ENCODE assay signal across 1 cellular context in genomic region chr4:139794158-139794954, GRCh38.
A peak's percentile ranks its signal among the peaks of the same experiment; 100 is the strongest.
TF ChIP-seq lines count a peak whose summit lies in the region.

No MANE protein-coding gene starts in this region.

TF ChIP-seq in SK-N-SH, 30 proteins besides CTCF, POLR2A, EP300 and RAD21 (continued from another document):
- TF ChIP-seq, protein P1, sequence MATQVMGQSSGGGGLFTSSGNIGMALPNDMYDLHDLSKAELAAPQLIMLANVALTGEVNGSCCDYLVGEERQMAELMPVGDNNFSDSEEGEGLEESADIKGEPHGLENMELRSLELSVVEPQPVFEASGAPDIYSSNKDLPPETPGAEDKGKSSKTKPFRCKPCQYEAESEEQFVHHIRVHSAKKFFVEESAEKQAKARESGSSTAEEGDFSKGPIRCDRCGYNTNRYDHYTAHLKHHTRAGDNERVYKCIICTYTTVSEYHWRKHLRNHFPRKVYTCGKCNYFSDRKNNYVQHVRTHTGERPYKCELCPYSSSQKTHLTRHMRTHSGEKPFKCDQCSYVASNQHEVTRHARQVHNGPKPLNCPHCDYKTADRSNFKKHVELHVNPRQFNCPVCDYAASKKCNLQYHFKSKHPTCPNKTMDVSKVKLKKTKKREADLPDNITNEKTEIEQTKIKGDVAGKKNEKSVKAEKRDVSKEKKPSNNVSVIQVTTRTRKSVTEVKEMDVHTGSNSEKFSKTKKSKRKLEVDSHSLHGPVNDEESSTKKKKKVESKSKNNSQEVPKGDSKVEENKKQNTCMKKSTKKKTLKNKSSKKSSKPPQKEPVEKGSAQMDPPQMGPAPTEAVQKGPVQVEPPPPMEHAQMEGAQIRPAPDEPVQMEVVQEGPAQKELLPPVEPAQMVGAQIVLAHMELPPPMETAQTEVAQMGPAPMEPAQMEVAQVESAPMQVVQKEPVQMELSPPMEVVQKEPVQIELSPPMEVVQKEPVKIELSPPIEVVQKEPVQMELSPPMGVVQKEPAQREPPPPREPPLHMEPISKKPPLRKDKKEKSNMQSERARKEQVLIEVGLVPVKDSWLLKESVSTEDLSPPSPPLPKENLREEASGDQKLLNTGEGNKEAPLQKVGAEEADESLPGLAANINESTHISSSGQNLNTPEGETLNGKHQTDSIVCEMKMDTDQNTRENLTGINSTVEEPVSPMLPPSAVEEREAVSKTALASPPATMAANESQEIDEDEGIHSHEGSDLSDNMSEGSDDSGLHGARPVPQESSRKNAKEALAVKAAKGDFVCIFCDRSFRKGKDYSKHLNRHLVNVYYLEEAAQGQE (IDR thresholded peaks at IDR 0.05; ENCODE audit: low read depth, low read length): peak; percentile 53; the same call in 1 of the 2 replicates
- TF ChIP-seq RFX5 (IDR thresholded peaks at IDR 0.05; ENCODE audit: low read length) (no peak), USF2 (IDR thresholded peaks at IDR 0.05; ENCODE audit: borderline replicate concordance, low read depth, low read length) (no peak), JUND (IDR thresholded peaks at IDR 0.05) (no peak), NRF1 (IDR thresholded peaks at IDR 0.05; ENCODE audit: low read depth, low read length) (no peak), SIN3A (IDR thresholded peaks at IDR 0.05; ENCODE audit: borderline replicate concordance, low read depth, low read length) (no peak), TAF1 (IDR thresholded peaks at IDR 0.05; ENCODE audit: borderline replicate concordance, low read depth, low read length) (no peak), TCF12 (IDR thresholded peaks at IDR 0.05) (peak; percentile 99), GABPA (IDR thresholded peaks at IDR 0.05; ENCODE audit: low read depth) (no peak), GATA2 (CRISPR knock-in tag; IDR thresholded peaks at IDR 0.05) (no peak; the same call in 1 of the 2 replicates), RXRA (IDR thresholded peaks at IDR 0.05; ENCODE audit: borderline replicate concordance, low read depth) (no peak), MXI1 (IDR thresholded peaks at IDR 0.05; ENCODE audit: low read depth, low read length) (peak; percentile 34; the same call in 1 of the 2 replicates), NFIC (IDR thresholded peaks at IDR 0.05; ENCODE audit: borderline replicate concordance) (peak; percentile 82)
- TF ChIP-seq, protein P2, sequence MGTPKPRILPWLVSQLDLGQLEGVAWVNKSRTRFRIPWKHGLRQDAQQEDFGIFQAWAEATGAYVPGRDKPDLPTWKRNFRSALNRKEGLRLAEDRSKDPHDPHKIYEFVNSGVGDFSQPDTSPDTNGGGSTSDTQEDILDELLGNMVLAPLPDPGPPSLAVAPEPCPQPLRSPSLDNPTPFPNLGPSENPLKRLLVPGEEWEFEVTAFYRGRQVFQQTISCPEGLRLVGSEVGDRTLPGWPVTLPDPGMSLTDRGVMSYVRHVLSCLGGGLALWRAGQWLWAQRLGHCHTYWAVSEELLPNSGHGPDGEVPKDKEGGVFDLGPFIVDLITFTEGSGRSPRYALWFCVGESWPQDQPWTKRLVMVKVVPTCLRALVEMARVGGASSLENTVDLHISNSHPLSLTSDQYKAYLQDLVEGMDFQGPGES (IDR thresholded peaks at IDR 0.05; ENCODE audit: low read depth, low read length): no peak
- TF ChIP-seq, protein P3, sequence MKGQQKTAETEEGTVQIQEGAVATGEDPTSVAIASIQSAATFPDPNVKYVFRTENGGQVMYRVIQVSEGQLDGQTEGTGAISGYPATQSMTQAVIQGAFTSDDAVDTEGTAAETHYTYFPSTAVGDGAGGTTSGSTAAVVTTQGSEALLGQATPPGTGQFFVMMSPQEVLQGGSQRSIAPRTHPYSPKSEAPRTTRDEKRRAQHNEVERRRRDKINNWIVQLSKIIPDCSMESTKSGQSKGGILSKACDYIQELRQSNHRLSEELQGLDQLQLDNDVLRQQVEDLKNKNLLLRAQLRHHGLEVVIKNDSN (IDR thresholded peaks at IDR 0.05; ENCODE audit: borderline replicate concordance, low read depth): no peak
